8 cellular contexts compared by ENCODE assay signal in the genomic region with DNA sequence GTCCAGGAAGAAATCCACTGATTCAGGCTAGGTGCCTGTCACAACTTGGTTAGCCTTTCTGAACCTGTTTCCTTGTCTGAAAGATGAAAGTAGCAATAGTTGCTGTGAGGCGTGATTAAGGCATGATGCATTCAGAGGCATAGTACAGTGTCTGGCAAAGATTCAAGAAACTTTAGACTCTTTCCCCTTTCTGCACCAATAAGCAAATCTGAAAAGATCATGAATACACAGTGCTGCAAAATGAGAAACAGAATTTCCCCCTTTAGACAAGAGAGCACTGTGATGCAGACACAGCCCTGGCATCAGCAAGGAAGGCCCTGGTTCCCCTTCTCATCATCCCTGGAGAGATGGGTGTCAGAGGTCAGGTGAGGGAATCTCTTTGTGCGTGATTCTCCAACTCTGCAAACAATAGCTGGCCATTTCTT. TPM values are rescaled to one million over a fixed set of nuclear protein-coding genes. Genes with fewer than 3 reads are reported as not detected.
DNase-seq lines count a peak whose midpoint lies in the region; ATAC-seq, FAIRE-seq and TF ChIP-seq lines count a peak whose summit lies in the region.

No MANE protein-coding gene starts in this region.

- H3K36me3 ChIP-seq in BLaER1 (peaks cover 50% of the 10 kb centered on the region), vagina (peaks cover 0 to 5% of the 10 kb centered on the region in 2 donors)

- peaks cover 63% of the 10 kb centered on the region for H4K20me1 ChIP-seq in BLaER1

- ATAC-seq in GM21423 (IDR thresholded peaks at IDR 0.05; ENCODE audit: unreplicated experiment) (peak; percentile 57), HG03520 (IDR thresholded peaks at IDR 0.05; ENCODE audit: unreplicated experiment) (no peak)

- TF ChIP-seq POLR2A in vagina (IDR thresholded peaks at IDR 0.05), result no peak

- no peak overlapping the region for H3K9ac ChIP-seq in BLaER1

- H3K4me1 ChIP-seq in BLaER1, result peaks cover 63% of the 10 kb centered on the region
- H3K4me1 ChIP-seq in vagina, result peaks cover 60% of the 10 kb centered on the region

- FAIRE-seq in RCC 7860 (lab: Jason Lieb, UNC), result no peak

- H3K27ac ChIP-seq in BLaER1 (peak overlapping the region; percentile 20; the same call in 1 of the 2 replicates), vagina (peak overlapping the region; percentile 75)

- peaks cover 8% of the 10 kb centered on the region; the same call in 1 of the 2 replicates for H3K9me3 ChIP-seq in BLaER1
- H3K9me3 ChIP-seq in vagina, result no peaks in the 10 kb centered on the region

- H3K4me2 ChIP-seq in BLaER1, result peak overlapping the region; percentile 70

- no peaks in the 10 kb centered on the region for H3K27me3 ChIP-seq in BLaER1
- H3K27me3 ChIP-seq in vagina, result no peaks in the 10 kb centered on the region

- H3K4me3 ChIP-seq in BLaER1 (no peak overlapping the region), fibroblast of villous mesenchyme (ENCODE audit: low read depth, low read length) (no peak overlapping the region), vagina (no peak overlapping the region)

- intact Hi-C loops in vagina (cut with DNase I), result no loop called here

- DNase-seq in RCC 7860 (ENCODE audit: low spot score), result peak; percentile 10
- DNase-seq in fibroblast of villous mesenchyme (ENCODE audit: low read depth), result peak; percentile 38
- no peak for DNase-seq in vagina (ENCODE audit: extremely low spot score in 2 of 2)
- DNase-seq in T-helper 2 cell, result no peak
- DNase-seq in KG1 (lab: John Stamatoyannopoulos, UW), result no peak

- TF ChIP-seq CTCF in fibroblast of villous mesenchyme (IDR thresholded peaks at IDR 0.05; ENCODE audit: insufficient read depth, low read depth, low read length), result no peak
- no peak for TF ChIP-seq CTCF in vagina (IDR thresholded peaks at IDR 0.05)

RNA-seq across cellular contexts. Expression of gene ITPKB, which starts 41.9 kb away (rescaled TPM):
- total RNA-seq in fibroblast of villous mesenchyme, result 2.6 and 4.7 TPM in 2 replicates
- 31.7 TPM for total RNA-seq in vagina

Comparison
In these comparisons a context has a peak if more than half of its experiments do, and no peak if none do; other contexts are left out.
1. DNase-seq: peak in RCC 7860 (single experiment) and fibroblast of villous mesenchyme (single experiment); none in vagina (0 of 2), T-helper 2 cell (0 of 5) and KG1 (single experiment).